15 cellular contexts compared by ENCODE assay signal in the genomic region with DNA sequence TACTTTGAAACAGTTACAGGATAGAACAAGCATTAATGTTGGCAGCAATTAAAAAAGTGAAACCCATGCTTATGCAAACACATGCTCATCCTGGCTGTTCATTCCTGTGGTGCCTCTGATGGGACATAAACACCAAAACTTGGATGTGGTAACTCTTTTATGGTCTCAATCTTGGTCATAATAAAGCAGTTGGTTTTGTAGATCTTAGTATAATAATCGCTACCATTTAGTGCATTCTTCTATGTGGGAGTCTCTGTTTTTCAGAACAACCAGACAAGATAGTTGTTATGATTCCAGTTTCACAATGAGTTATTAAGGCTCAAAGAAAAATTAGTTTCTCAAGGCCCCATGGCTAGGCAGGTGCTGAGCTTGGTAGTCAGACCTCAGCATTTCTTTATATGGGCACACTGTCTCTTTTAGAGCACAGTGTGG.
DNase-seq lines count a peak whose midpoint lies in the region; ATAC-seq, FAIRE-seq and TF ChIP-seq lines count a peak whose summit lies in the region.
"Had no signal": no experiment of that assay in that cellular context is flagged by ENCODE, and none has a peak within 500 bp of the region (broad histone marks: within the 10 kb centered on the region; RNA-seq: fewer than 3 reads in every experiment).

No MANE protein-coding gene starts in this region.

- H3K4me3 ChIP-seq in K562, result no peak overlapping the region
- H3K4me3 ChIP-seq: coronary artery, GM23248, hepatocyte, MG63 had no signal

- no peak overlapping the region for H3K9ac ChIP-seq in K562 (ENCODE audit: insufficient read depth in 1 of 2, low read depth in 2 of 2, low read length in 2 of 2)
- H3K9ac ChIP-seq: GM23248 had no signal

- WGBS in K562 (ENCODE audit: insufficient coverage, low coverage, missing lambda C conversion rate), result 24% methylated on average over 1 of the region's 1 CpG

- DNase-seq in GM13977 (ENCODE audit: low spot score), result peak; percentile 60
- DNase-seq in GM20000 (ENCODE audit: low spot score), result peak; percentile 65
- no peak for DNase-seq in K562 (ENCODE audit: extremely low read depth in 1 of 4, low spot score in 3 of 4)
- DNase-seq in GM19238 (ENCODE audit: insufficient read length, low spot score), result no peak
- no peak for DNase-seq in SKM-1 (lab: John Stamatoyannopoulos, UW; ENCODE audit: unreplicated experiment)
- DNase-seq in activated gamma-delta T cell (lab: John Stamatoyannopoulos, UW), result no peak
- no peak for DNase-seq in chondrocyte (ENCODE audit: low spot score)
- DNase-seq: EL, GM23248, MG63, OCI-M1 had no signal

- H4K20me1 ChIP-seq in K562 (replicated peaks; ENCODE audit: control insufficient read depth, insufficient read depth, low read length), result no peaks in the 10 kb centered on the region

- H2AFZ ChIP-seq in K562 (ENCODE audit: low read depth, low read length), result peak overlapping the region; percentile 29
- H2AFZ ChIP-seq: GM23248, hepatocyte had no signal

- no peak for TF ChIP-seq CTCF in GM13977 (IDR thresholded peaks at IDR 0.05; ENCODE audit: extremely low read depth, insufficient read depth, missing control alignments)
- no peak for TF ChIP-seq CTCF in GM20000 (IDR thresholded peaks at IDR 0.05; ENCODE audit: extremely low read depth, missing control alignments)
- no peak for TF ChIP-seq CTCF in K562 (IDR thresholded peaks at IDR 0.05 in 2 of 3, conservative IDR thresholded peaks at IDR 0.05 in 1 of 3; ENCODE audit: insufficient read depth in 2 of 3, low read depth in 1 of 3, low read length in 3 of 3)
- TF ChIP-seq CTCF in chondrocyte (IDR thresholded peaks at IDR 0.05), result no peak

- POLR2A ChIA-PET in K562 (lab: Yijun Ruan, JAX), result no interaction called here

- peaks cover 0 to 13% of the 10 kb centered on the region in 2 experiments; a peak in 3 of 5 replicates for H3K4me1 ChIP-seq in K562 (replicated peaks in 1 of 2; ENCODE audit: control insufficient read depth in 2 of 2, insufficient read depth in 2 of 2, low read length in 2 of 2)

- intact Hi-C loops in K562 (cut with micrococcal nuclease), result no loop called here

- H3K79me2 ChIP-seq in K562 (ENCODE audit: control insufficient read depth, insufficient read depth, low read length), result no peaks in the 10 kb centered on the region
- H3K79me2 ChIP-seq: hepatocyte had no signal

- no peak overlapping the region; the same call in 1 of the 2 replicates for H3K4me2 ChIP-seq in K562 (ENCODE audit: insufficient read depth, low read length)
- H3K4me2 ChIP-seq: hepatocyte had no signal

- H3K27me3 Mint-ChIP-seq in chondrocyte (ENCODE audit: low read depth), result no peaks in the 10 kb centered on the region

- no peaks in the 10 kb centered on the region for H3K27me3 ChIP-seq in K562 (ENCODE audit: control insufficient read depth in 2 of 2, insufficient read depth in 2 of 2, low read length in 2 of 2)
- H3K27me3 ChIP-seq: hepatocyte, MG63 had no signal

- in situ Hi-C loops in GM13977 (cut with MboI; ENCODE audit: low pct_unique_long_range_greater_than_20kb, low sequenced_read_pairs, unreplicated experiment) (no loop called here), K562 (cut with MboI) (no loop called here)

- TF ChIP-seq RAD21 in K562 (CRISPR knock-in tag; conservative IDR thresholded peaks at IDR 0.05 in 1 of 2, IDR thresholded peaks at IDR 0.05 in 1 of 2), result no peak

- TF ChIP-seq EP300 in K562 (IDR thresholded peaks at IDR 0.05; ENCODE audit: low read length), result no peak

- CTCF ChIA-PET in K562 (lab: Yijun Ruan, JAX; ENCODE audit: low intra/inter-chr PET ratio), result no interaction called here

- no TSS peak for BruUV-seq in K562 (replicated peaks; lab: Mats Ljungman, UMichigan)

- H3K9me3 ChIP-seq in K562 (replicated peaks; ENCODE audit: control insufficient read depth, insufficient read depth, low read depth, low read length), result no peaks in the 10 kb centered on the region
- H3K9me3 ChIP-seq: MG63 had no signal

- TF ChIP-seq POLR2A in K562 (conservative IDR thresholded peaks at IDR 0.05), result no peak

- H3K4me1 Mint-ChIP-seq in chondrocyte (ENCODE audit: low read depth), result peaks cover 19% of the 10 kb centered on the region
- H3K4me1 Mint-ChIP-seq: nephron had no signal

- no peak overlapping the region for H3K4me3 Mint-ChIP-seq in chondrocyte (ENCODE audit: unreplicated experiment)
- H3K4me3 Mint-ChIP-seq: nephron had no signal

- ATAC-seq in HG03378 (IDR thresholded peaks at IDR 0.05; ENCODE audit: unreplicated experiment) (peak; percentile 66), K562 (no peak)

- H3K36me3 Mint-ChIP-seq in chondrocyte (ENCODE audit: low read depth), result peaks cover 21% of the 10 kb centered on the region

- no peak overlapping the region for H3K27ac ChIP-seq in K562 (ENCODE audit: extremely low read depth, low read depth, low read length)
- H3K27ac ChIP-seq: coronary artery, GM23248, hepatocyte had no signal

- FAIRE-seq in K562 (lab: Jason Lieb, UNC), result no peak

- no peak overlapping the region for H3K27ac Mint-ChIP-seq in chondrocyte (ENCODE audit: unreplicated experiment)

- no peaks in the 10 kb centered on the region for H3K9me1 ChIP-seq in K562 (ENCODE audit: control insufficient read depth, insufficient read depth, low read length)

- H3K36me3 ChIP-seq in K562 (ENCODE audit: control insufficient read depth, insufficient read depth, low read length), result no peaks in the 10 kb centered on the region
- H3K36me3 ChIP-seq: MG63 had no signal

- H3K9me3 Mint-ChIP-seq in chondrocyte (ENCODE audit: low read depth), result no peaks in the 10 kb centered on the region
- H3K9me3 Mint-ChIP-seq: nephron had no signal

TF ChIP-seq in K562, 482 proteins besides CTCF, POLR2A, EP300 and RAD21:
- TF ChIP-seq, protein P1, sequence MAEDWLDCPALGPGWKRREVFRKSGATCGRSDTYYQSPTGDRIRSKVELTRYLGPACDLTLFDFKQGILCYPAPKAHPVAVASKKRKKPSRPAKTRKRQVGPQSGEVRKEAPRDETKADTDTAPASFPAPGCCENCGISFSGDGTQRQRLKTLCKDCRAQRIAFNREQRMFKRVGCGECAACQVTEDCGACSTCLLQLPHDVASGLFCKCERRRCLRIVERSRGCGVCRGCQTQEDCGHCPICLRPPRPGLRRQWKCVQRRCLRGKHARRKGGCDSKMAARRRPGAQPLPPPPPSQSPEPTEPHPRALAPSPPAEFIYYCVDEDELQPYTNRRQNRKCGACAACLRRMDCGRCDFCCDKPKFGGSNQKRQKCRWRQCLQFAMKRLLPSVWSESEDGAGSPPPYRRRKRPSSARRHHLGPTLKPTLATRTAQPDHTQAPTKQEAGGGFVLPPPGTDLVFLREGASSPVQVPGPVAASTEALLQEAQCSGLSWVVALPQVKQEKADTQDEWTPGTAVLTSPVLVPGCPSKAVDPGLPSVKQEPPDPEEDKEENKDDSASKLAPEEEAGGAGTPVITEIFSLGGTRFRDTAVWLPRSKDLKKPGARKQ (CRISPR knock-in tag; IDR thresholded peaks at IDR 0.05), result no peak
- TF ChIP-seq ZNF24 (IDR thresholded peaks at IDR 0.05) (no peak), TSC22D4 (tag; IDR thresholded peaks at IDR 0.05) (no peak)

Comparison
In these comparisons a context has a peak if more than half of its experiments do, and no peak if none do; other contexts are left out.
1. DNase-seq: peak in GM13977 (single experiment) and GM20000 (single experiment); none in K562 (0 of 4), GM19238 (single experiment), SKM-1 (single experiment), activated gamma-delta T cell (single experiment) and chondrocyte (single experiment).